ENCODE assay signal across 1 cellular context in genomic region chr12:1830981-1831930, GRCh38.
TF ChIP-seq lines count a peak whose summit lies in the region.

No MANE protein-coding gene starts in this region.

TF ChIP-seq in HepG2, 621 proteins besides CTCF, POLR2A, EP300 and RAD21 (continued from another document and continues in another):
- TF ChIP-seq SMAD3 (CRISPR knock-in tag; IDR thresholded peaks at IDR 0.05) (peak; percentile 94), CREB3 (CRISPR knock-in tag; IDR thresholded peaks at IDR 0.05) (peak; percentile 89; the same call in 1 of the 2 replicates), ZNF530 (CRISPR knock-in tag; IDR thresholded peaks at IDR 0.05; ENCODE audit: low read depth) (peak; percentile 68; the same call in 1 of the 2 replicates), JARID2 (CRISPR knock-in tag; IDR thresholded peaks at IDR 0.05; ENCODE audit: insufficient replicate concordance) (no peak), HNRNPLL (IDR thresholded peaks at IDR 0.05; ENCODE audit: low read depth, low read length, poor library complexity, severe bottlenecking) (peak; percentile 71), KDM3A (CRISPR knock-in tag; IDR thresholded peaks at IDR 0.05; ENCODE audit: low read depth) (peak; percentile 64; the same call in 1 of the 2 replicates), KDM2A (CRISPR knock-in tag; IDR thresholded peaks at IDR 0.05; ENCODE audit: borderline replicate concordance, low read depth) (peak; percentile 81; the same call in 1 of the 2 replicates), PPARG (CRISPR knock-in tag; conservative IDR thresholded peaks at IDR 0.05) (peak; percentile 46; the same call in 1 of the 2 replicates), HNRNPH1 (optimal IDR thresholded peaks at IDR 0.05; ENCODE audit: low read depth, low read length) (no peak), HOXA9 (CRISPR knock-in tag; IDR thresholded peaks at IDR 0.05; ENCODE audit: borderline replicate concordance) (no peak; the same call in 1 of the 2 replicates), ZNF563 (CRISPR knock-in tag; IDR thresholded peaks at IDR 0.05) (peak; percentile 77; the same call in 1 of the 2 replicates), ZNF589 (CRISPR knock-in tag; conservative IDR thresholded peaks at IDR 0.05) (peak; percentile 58; the same call in 1 of the 2 replicates), ELF4 (CRISPR knock-in tag; IDR thresholded peaks at IDR 0.05; ENCODE audit: borderline replicate concordance) (no peak), PHF5A (CRISPR knock-in tag; IDR thresholded peaks at IDR 0.05; ENCODE audit: low read depth, unreplicated experiment) (no peak), ZNF317 (CRISPR knock-in tag; IDR thresholded peaks at IDR 0.05) (peak; percentile 45; the same call in 1 of the 2 replicates), ATRX (CRISPR knock-in tag; IDR thresholded peaks at IDR 0.05; ENCODE audit: borderline replicate concordance) (no peak), SNAPC4 (CRISPR knock-in tag; IDR thresholded peaks at IDR 0.05) (no peak), TRAFD1 (CRISPR knock-in tag; IDR thresholded peaks at IDR 0.05; ENCODE audit: borderline replicate concordance) (no peak), HHEX (CRISPR knock-in tag; IDR thresholded peaks at IDR 0.05) (no peak), MYNN (CRISPR knock-in tag; IDR thresholded peaks at IDR 0.05; ENCODE audit: low read depth) (no peak), ARID3A (IDR thresholded peaks at IDR 0.05; ENCODE audit: low read depth, low read length) (no peak), TAF1 (CRISPR knock-in tag; IDR thresholded peaks at IDR 0.05) (peak; percentile 35; the same call in 1 of the 2 replicates), SOX5 (CRISPR knock-in tag; IDR thresholded peaks at IDR 0.05; ENCODE audit: borderline replicate concordance) (peak; percentile 55; the same call in 1 of the 2 replicates), TERF1 (CRISPR knock-in tag; IDR thresholded peaks at IDR 0.05) (no peak), ZNF326 (CRISPR knock-in tag; IDR thresholded peaks at IDR 0.05; ENCODE audit: borderline replicate concordance) (no peak), SP1 (IDR thresholded peaks at IDR 0.05) (no peak), SP1 (CRISPR knock-in tag; IDR thresholded peaks at IDR 0.05) (no peak), ZNF121 (CRISPR knock-in tag; IDR thresholded peaks at IDR 0.05) (no peak), ZNF335 (CRISPR knock-in tag; IDR thresholded peaks at IDR 0.05) (peak; percentile 83), ATF2 (CRISPR knock-in tag; IDR thresholded peaks at IDR 0.05) (peak; percentile 81), RXRB (CRISPR knock-in tag; IDR thresholded peaks at IDR 0.05; ENCODE audit: borderline replicate concordance) (peak; percentile 59; the same call in 1 of the 2 replicates), REST (IDR thresholded peaks at IDR 0.05; ENCODE audit: borderline replicate concordance in 1 of 2, low read depth in 1 of 2, low read length in 2 of 2) (peak; percentile 90 to 98), ZFYVE20 (CRISPR knock-in tag; IDR thresholded peaks at IDR 0.05; ENCODE audit: borderline replicate concordance, low read depth) (peak; percentile 69; the same call in 1 of the 2 replicates), ZNF460 (CRISPR knock-in tag; IDR thresholded peaks at IDR 0.05; ENCODE audit: borderline replicate concordance) (no peak), FOXO4 (CRISPR knock-in tag; conservative IDR thresholded peaks at IDR 0.05) (no peak), XRCC5 (optimal IDR thresholded peaks at IDR 0.05; ENCODE audit: low read length) (peak; percentile 78), ZNF207 (IDR thresholded peaks at IDR 0.05; ENCODE audit: borderline replicate concordance) (no peak), ZNF562 (CRISPR knock-in tag; IDR thresholded peaks at IDR 0.05; ENCODE audit: borderline replicate concordance) (no peak), ZBTB1 (CRISPR knock-in tag; IDR thresholded peaks at IDR 0.05; ENCODE audit: borderline replicate concordance) (no peak), ZNF761 (CRISPR knock-in tag; conservative IDR thresholded peaks at IDR 0.05) (no peak), ZNF224 (CRISPR knock-in tag; IDR thresholded peaks at IDR 0.05) (no peak), ZEB1 (IDR thresholded peaks at IDR 0.05; ENCODE audit: insufficient replicate concordance, low read depth) (no peak), ZNF781 (CRISPR knock-in tag; IDR thresholded peaks at IDR 0.05; ENCODE audit: borderline replicate concordance, not compliant biosample characterization) (peak; percentile 95), ZNF274 (CRISPR knock-in tag; IDR thresholded peaks at IDR 0.05) (peak; percentile 84; the same call in 1 of the 2 replicates), ZNF652 (CRISPR knock-in tag; IDR thresholded peaks at IDR 0.05; ENCODE audit: borderline replicate concordance, low read depth) (no peak), ZNF441 (CRISPR knock-in tag; IDR thresholded peaks at IDR 0.05; ENCODE audit: borderline replicate concordance) (peak; percentile 91), ZSCAN25 (CRISPR knock-in tag; IDR thresholded peaks at IDR 0.05) (peak; percentile 41; the same call in 1 of the 2 replicates), ZNF629 (CRISPR knock-in tag; conservative IDR thresholded peaks at IDR 0.05) (no peak), ZIK1 (CRISPR knock-in tag; IDR thresholded peaks at IDR 0.05; ENCODE audit: borderline replicate concordance, low read depth) (0 out of 2 replicates have a peak, but pooled peaks have one; percentile 65), MED1 (CRISPR knock-in tag; IDR thresholded peaks at IDR 0.05) (peak; percentile 43; the same call in 1 of the 2 replicates), ZBTB7A (CRISPR knock-in tag; IDR thresholded peaks at IDR 0.05) (0 out of 2 replicates have a peak, but pooled peaks have one; percentile 55), ZNF556 (CRISPR knock-in tag; IDR thresholded peaks at IDR 0.05; ENCODE audit: borderline replicate concordance) (no peak)
